ENCODE assay signal across 26 cellular contexts in the genomic region with DNA sequence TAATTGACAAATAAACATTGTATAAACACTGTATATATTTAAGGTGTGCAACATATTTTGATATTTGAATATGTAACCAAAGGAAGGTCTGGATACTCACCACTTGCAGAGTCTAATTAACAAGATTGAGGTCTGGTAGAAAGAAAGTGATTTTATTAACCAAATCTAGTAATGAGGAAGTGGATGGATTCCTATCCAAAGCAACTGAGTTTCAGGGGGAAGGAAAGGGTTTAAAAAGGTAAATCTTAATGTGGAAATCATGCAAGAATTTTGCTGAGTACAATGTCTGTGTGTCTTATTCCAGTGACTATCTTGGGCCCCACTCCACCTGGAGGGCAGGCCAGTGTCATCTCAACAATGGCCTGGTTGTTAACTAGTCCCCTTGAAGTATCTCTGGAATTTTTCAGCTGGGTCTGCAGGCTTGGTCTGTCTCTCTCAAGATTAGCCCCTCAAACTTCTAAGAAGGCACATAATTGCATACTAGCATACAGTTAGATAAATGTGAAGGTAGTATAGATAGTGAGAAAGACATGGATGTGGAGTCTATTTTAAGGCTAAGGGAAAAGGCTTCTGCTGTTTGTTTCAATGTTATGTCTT.
"Had no signal": no experiment of that assay in that cellular context is flagged by ENCODE, and none has a peak within 500 bp of the region (broad histone marks: within the 10 kb centered on the region; RNA-seq: fewer than 3 reads in every experiment).

No MANE protein-coding gene starts in this region.

- H3K9me3 Mint-ChIP-seq: activated naive CD4-positive, alpha-beta T cell treated with anti-CD3 and anti-CD28 coated beads, Interleukin-2, amount 10 ng/mL, durations not matched to agents 7 days and 5 days; activated naive CD8-positive, alpha-beta T cell treated with anti-CD3 and anti-CD28 coated beads, Interleukin-2, amount 10 ng/mL, durations not matched to agents 7 days and 5 days; activated T-cell treated with anti-CD3 and anti-CD28 coated beads, Interleukin-2, amount 50 U/mL, for 24 hours had no signal

- H3K27me3 ChIP-seq: brain microvascular endothelial cell, esophagus muscularis mucosa, foreskin keratinocyte, heart right ventricle, right atrium auricular region, tibial nerve had no signal

- H3K9me3 ChIP-seq: esophagus muscularis mucosa, right atrium auricular region, tibial nerve had no signal

- H3K36me3 ChIP-seq: brain microvascular endothelial cell, esophagus muscularis mucosa, heart right ventricle, left ventricle myocardium inferior, right atrium auricular region, tibial nerve had no signal

- H3K4me3 ChIP-seq: esophagus muscularis mucosa, heart right ventricle, left ventricle myocardium inferior, right atrium auricular region, tibial nerve had no signal

- H3K27ac ChIP-seq: brain microvascular endothelial cell, esophagus muscularis mucosa, foreskin keratinocyte, heart right ventricle, left ventricle myocardium inferior, right atrium auricular region, tibial nerve, VCaP had no signal

- FAIRE-seq: astrocyte, islet of Langerhans, TTC549 had no signal

- H3K4me3 Mint-ChIP-seq: activated naive CD4-positive, alpha-beta T cell treated with anti-CD3 and anti-CD28 coated beads, Interleukin-2, amount 10 ng/mL, durations not matched to agents 7 days and 5 days; activated naive CD8-positive, alpha-beta T cell treated with anti-CD3 and anti-CD28 coated beads, Interleukin-2, amount 10 ng/mL, durations not matched to agents 7 days and 5 days; activated T-cell treated with anti-CD3 and anti-CD28 coated beads, Interleukin-2, amount 50 U/mL, for 24 hours; mesothelial cell of epicardium; naive thymus-derived CD4-positive, alpha-beta T cell had no signal

- H3K4me1 ChIP-seq: esophagus muscularis mucosa, foreskin keratinocyte, heart right ventricle, left ventricle myocardium inferior, right atrium auricular region, tibial nerve had no signal

- H3K36me3 Mint-ChIP-seq: activated naive CD4-positive, alpha-beta T cell treated with anti-CD3 and anti-CD28 coated beads, Interleukin-2, amount 10 ng/mL, durations not matched to agents 7 days and 5 days; activated naive CD8-positive, alpha-beta T cell treated with anti-CD3 and anti-CD28 coated beads, Interleukin-2, amount 10 ng/mL, durations not matched to agents 7 days and 5 days; mesothelial cell of epicardium; naive thymus-derived CD4-positive, alpha-beta T cell had no signal

- H3K27ac Mint-ChIP-seq: activated naive CD4-positive, alpha-beta T cell treated with anti-CD3 and anti-CD28 coated beads, Interleukin-2, amount 10 ng/mL, durations not matched to agents 7 days and 5 days; activated naive CD8-positive, alpha-beta T cell treated with anti-CD3 and anti-CD28 coated beads, Interleukin-2, amount 10 ng/mL, durations not matched to agents 7 days and 5 days; activated T-cell treated with anti-CD3 and anti-CD28 coated beads, Interleukin-2, amount 50 U/mL, for 24 hours; mesothelial cell of epicardium; naive thymus-derived CD4-positive, alpha-beta T cell had no signal

- ATAC-seq: activated CD4-positive, CD25-positive, alpha-beta regulatory T cell treated with anti-CD3 and anti-CD28 coated beads, Interleukin-2, amount 50 U/mL, for 24 hours; foreskin keratinocyte; heart right ventricle; naive thymus-derived CD4-positive, alpha-beta T cell had no signal

- H3K4me1 Mint-ChIP-seq: activated naive CD4-positive, alpha-beta T cell treated with anti-CD3 and anti-CD28 coated beads, Interleukin-2, amount 10 ng/mL, durations not matched to agents 7 days and 5 days; activated naive CD8-positive, alpha-beta T cell treated with anti-CD3 and anti-CD28 coated beads, Interleukin-2, amount 10 ng/mL, durations not matched to agents 7 days and 5 days; mesothelial cell of epicardium; naive thymus-derived CD4-positive, alpha-beta T cell had no signal

- DNase-seq: activated CD4-positive, alpha-beta T cell treated with anti-CD3 and anti-CD28 coated beads for 48 hours; activated CD4-positive, alpha-beta T cell treated with anti-CD3 and anti-CD28 coated beads, Interleukin-2, amount 50 U/mL, for 48 hours; activated CD8-positive, alpha-beta memory T cell treated with anti-CD3 and anti-CD28 coated beads, Interleukin-2, amount 50 U/mL, for 48 hours; activated gamma-delta T cell; activated naive CD4-positive, alpha-beta T cell treated with anti-CD3 and anti-CD28 coated beads, Interleukin-2, amount 10 ng/mL, durations not matched to agents 7 days and 5 days; activated naive CD8-positive, alpha-beta T cell treated with anti-CD3 and anti-CD28 coated beads, Interleukin-2, amount 10 ng/mL, durations not matched to agents 7 days and 5 days; activated T-cell treated with anti-CD3 and anti-CD28 coated beads, Interleukin-2, amount 50 U/mL, for 24 hours; brain microvascular endothelial cell; central memory CD4-positive, alpha-beta T cell; foreskin keratinocyte; heart right ventricle; left ventricle myocardium inferior; naive thymus-derived CD4-positive, alpha-beta T cell; occipital lobe; stimulated activated CD4-positive, alpha-beta T cell treated with anti-CD3 and anti-CD28 coated beads, Interleukin-15, amount 100 ng/mL, for 24 hours; stimulated activated CD4-positive, alpha-beta T cell treated with anti-CD3 and anti-CD28 coated beads, Interleukin-2, amount 100 ng/mL, for 24 hours; stimulated activated naive CD4-positive, alpha-beta T cell had no signal

- H3K27me3 Mint-ChIP-seq: activated naive CD4-positive, alpha-beta T cell treated with anti-CD3 and anti-CD28 coated beads, Interleukin-2, amount 10 ng/mL, durations not matched to agents 7 days and 5 days; activated naive CD8-positive, alpha-beta T cell treated with anti-CD3 and anti-CD28 coated beads, Interleukin-2, amount 10 ng/mL, durations not matched to agents 7 days and 5 days; activated T-cell treated with anti-CD3 and anti-CD28 coated beads, Interleukin-2, amount 50 U/mL, for 24 hours; naive thymus-derived CD4-positive, alpha-beta T cell had no signal
